18 cellular contexts compared by ENCODE assay signal in genomic region chr10:990808-991207, GRCh38. TPM values are rescaled to one million over a fixed set of nuclear protein-coding genes. Genes with fewer than 3 reads are reported as not detected.
A peak's percentile ranks its signal among the peaks of the same experiment; 100 is the strongest.
DNase-seq lines count a peak whose midpoint lies in the region; ATAC-seq, FAIRE-seq and TF ChIP-seq lines count a peak whose summit lies in the region.
"Had no signal": no experiment of that assay in that cellular context is flagged by ENCODE, and none has a peak within 500 bp of the region (broad histone marks: within the 10 kb centered on the region; RNA-seq: fewer than 3 reads in every experiment).

No MANE protein-coding gene starts in this region.

- no peaks in the 10 kb centered on the region for H3K9me3 ChIP-seq in small intestine (ENCODE audit: control insufficient read depth, low read depth)
- H3K9me3 ChIP-seq: transverse colon had no signal

- TF ChIP-seq CTCF in activated B cell treated with CpG ODN at 0.5 μM for 24 hours (IDR thresholded peaks at IDR 0.05) (no peak), type B pancreatic cell (conservative IDR thresholded peaks at IDR 0.05) (no peak)

- H3K4me3 ChIP-seq in small intestine (ENCODE audit: low read depth in 1 of 2, low read length in 2 of 2) = no peak overlapping the region
- H3K4me3 ChIP-seq: transverse colon had no signal

- H3K36me3 ChIP-seq in small intestine (ENCODE audit: control insufficient read depth in 2 of 2, insufficient read depth in 2 of 2, low read length in 2 of 2) = peaks cover 0 to 4% of the 10 kb centered on the region in 2 donors

- peaks cover 25% of the 10 kb centered on the region for H3K36me3 Mint-ChIP-seq in activated naive CD4-positive, alpha-beta T cell treated with anti-CD3 and anti-CD28 coated beads, Interleukin-2, amount 50 U/mL, for 24 hours
- H3K36me3 Mint-ChIP-seq in activated naive CD4-positive, alpha-beta T cell treated with anti-CD3 and anti-CD28 coated beads for 36 hours (ENCODE audit: low read depth) = peaks cover 53% of the 10 kb centered on the region
- peaks cover 56% of the 10 kb centered on the region for H3K36me3 Mint-ChIP-seq in activated B cell treated with CpG ODN at 0.5 μM for 24 hours (ENCODE audit: low read depth)
- H3K36me3 Mint-ChIP-seq in immature natural killer cell = peaks cover 7 to 15% (median 11%) of the 10 kb centered on the region in 3 donors
- H3K36me3 Mint-ChIP-seq in type B pancreatic cell = peaks cover 25% of the 10 kb centered on the region

- DNase-seq in activated naive CD4-positive, alpha-beta T cell treated with anti-CD3 and anti-CD28 coated beads for 36 hours = no peak
- DNase-seq in activated B cell treated with CpG ODN at 0.5 μM for 24 hours (no peak), immature natural killer cell (no peak), type B pancreatic cell (ENCODE audit: extremely low spot score, unreplicated experiment) (no peak), small intestine (no peak)
- DNase-seq: effector CD4-positive, alpha-beta T cell; NCI-H2029; NCI-H774; stimulated activated CD4-positive, alpha-beta T cell treated with anti-CD3 and anti-CD28 coated beads, Interleukin-15, amount 100 ng/mL, for 24 hours; T-helper 9 cell; transverse colon had no signal

- FAIRE-seq in small intestine (lab: Jason Lieb, UNC) = no peak

- H3K27me3 ChIP-seq in small intestine (ENCODE audit: control insufficient read depth in 2 of 2, insufficient read depth in 2 of 2, low read length in 2 of 2) = no peaks in the 10 kb centered on the region
- H3K27me3 ChIP-seq: transverse colon had no signal

- H3K9me3 Mint-ChIP-seq in activated naive CD4-positive, alpha-beta T cell treated with anti-CD3 and anti-CD28 coated beads, Interleukin-2, amount 50 U/mL, for 24 hours = no peaks in the 10 kb centered on the region
- no peaks in the 10 kb centered on the region for H3K9me3 Mint-ChIP-seq in activated naive CD4-positive, alpha-beta T cell treated with anti-CD3 and anti-CD28 coated beads for 36 hours
- H3K9me3 Mint-ChIP-seq in activated B cell treated with CpG ODN at 0.5 μM for 24 hours (no peaks in the 10 kb centered on the region), immature natural killer cell (no peaks in the 10 kb centered on the region), type B pancreatic cell (no peaks in the 10 kb centered on the region)

- H3K27ac ChIP-seq in small intestine (ENCODE audit: low read depth in 1 of 2, low read length in 1 of 2) = no peak overlapping the region
- H3K27ac ChIP-seq: parathyroid adenoma, transverse colon had no signal

- peaks cover 40% of the 10 kb centered on the region for H3K4me1 Mint-ChIP-seq in activated naive CD4-positive, alpha-beta T cell treated with anti-CD3 and anti-CD28 coated beads, Interleukin-2, amount 50 U/mL, for 24 hours
- peaks cover 37% of the 10 kb centered on the region for H3K4me1 Mint-ChIP-seq in activated naive CD4-positive, alpha-beta T cell treated with anti-CD3 and anti-CD28 coated beads for 36 hours (ENCODE audit: low read depth)
- H3K4me1 Mint-ChIP-seq in activated B cell treated with CpG ODN at 0.5 μM for 24 hours (peaks cover 49% of the 10 kb centered on the region), immature natural killer cell (peaks cover 42 to 47% of the 10 kb centered on the region in 2 donors), type B pancreatic cell (ENCODE audit: unreplicated experiment) (peaks cover 20% of the 10 kb centered on the region)

- H3K4me3 Mint-ChIP-seq in activated naive CD4-positive, alpha-beta T cell treated with anti-CD3 and anti-CD28 coated beads, Interleukin-2, amount 50 U/mL, for 24 hours = peak overlapping the region; percentile 94
- no peak overlapping the region for H3K4me3 Mint-ChIP-seq in activated naive CD4-positive, alpha-beta T cell treated with anti-CD3 and anti-CD28 coated beads for 36 hours
- H3K4me3 Mint-ChIP-seq in activated B cell treated with CpG ODN at 0.5 μM for 24 hours (peak overlapping the region; percentile 15), immature natural killer cell (peak overlapping the region in 3 of 5 donors; percentile 6 to 47 (median 10)), type B pancreatic cell (peak overlapping the region; percentile 66)

- H3K4me1 ChIP-seq in small intestine (ENCODE audit: control insufficient read depth in 2 of 2, insufficient read depth in 1 of 2, low read depth in 1 of 2, low read length in 1 of 2) = peaks cover 0 to 15% of the 10 kb centered on the region in 2 donors

- CTCF ChIA-PET in activated naive CD4-positive, alpha-beta T cell treated with anti-CD3 and anti-CD28 coated beads for 36 hours (lab: Charles Lee) = no interaction called here
- CTCF ChIA-PET in activated B cell treated with CpG ODN at 0.5 μM for 24 hours (lab: Charles Lee) = no interaction called here

- POLR2A ChIA-PET in activated B cell treated with CpG ODN at 0.5 μM for 24 hours (lab: Charles Lee) = no interaction called here

- no peak for ATAC-seq in activated B cell treated with CpG ODN at 0.5 μM for 24 hours (ENCODE audit: low read depth)
- ATAC-seq in GM18909 (IDR thresholded peaks at IDR 0.05; ENCODE audit: poor library complexity, unreplicated experiment) = no peak
- ATAC-seq in GM21825 (IDR thresholded peaks at IDR 0.05; ENCODE audit: unreplicated experiment) = no peak

- no peak overlapping the region for H3K27ac Mint-ChIP-seq in activated naive CD4-positive, alpha-beta T cell treated with anti-CD3 and anti-CD28 coated beads, Interleukin-2, amount 50 U/mL, for 24 hours
- H3K27ac Mint-ChIP-seq in activated naive CD4-positive, alpha-beta T cell treated with anti-CD3 and anti-CD28 coated beads for 36 hours = no peak overlapping the region
- H3K27ac Mint-ChIP-seq in activated B cell treated with CpG ODN at 0.5 μM for 24 hours (peak overlapping the region; percentile 12), immature natural killer cell (peak overlapping the region in 4 of 6 donors; percentile 7 to 49 (median 32)), type B pancreatic cell (peak overlapping the region; percentile 70)

- no peaks in the 10 kb centered on the region for H3K27me3 Mint-ChIP-seq in activated naive CD4-positive, alpha-beta T cell treated with anti-CD3 and anti-CD28 coated beads, Interleukin-2, amount 50 U/mL, for 24 hours
- H3K27me3 Mint-ChIP-seq in activated naive CD4-positive, alpha-beta T cell treated with anti-CD3 and anti-CD28 coated beads for 36 hours (ENCODE audit: low read depth) = no peaks in the 10 kb centered on the region
- H3K27me3 Mint-ChIP-seq in activated B cell treated with CpG ODN at 0.5 μM for 24 hours = no peaks in the 10 kb centered on the region
- H3K27me3 Mint-ChIP-seq in immature natural killer cell (ENCODE audit: low read depth in 3 of 3) = peaks cover 4 to 23% (median 6%) of the 10 kb centered on the region in 3 donors
- H3K27me3 Mint-ChIP-seq in type B pancreatic cell = no peaks in the 10 kb centered on the region

- 90 to 98% (median 95%) methylated on average over 6 of the region's 6 CpGs for WGBS in small intestine, 3 donors

- intact Hi-C loops in activated naive CD4-positive, alpha-beta T cell treated with anti-CD3 and anti-CD28 coated beads for 36 hours (cut with micrococcal nuclease) = no loop called here
- intact Hi-C loops in activated B cell treated with CpG ODN at 0.5 μM for 24 hours (cut with micrococcal nuclease) = no loop called here

RNA-seq across cellular contexts. Expression of gene GTPBP4, which starts 2.6 kb away (rescaled TPM):
- total RNA-seq in activated naive CD4-positive, alpha-beta T cell treated with anti-CD3 and anti-CD28 coated beads for 36 hours = 10 to 100 TPM; 98.3 to 98.9 TPM
- total RNA-seq in activated B cell treated with CpG ODN at 0.5 μM for 24 hours (68.0 and 73.8 TPM in 2 replicates), type B pancreatic cell (ENCODE audit: low replicate concordance) (57.8 and 65.9 TPM in 2 replicates)
- polyA plus RNA-seq in immature natural killer cell (10 to 100 TPM; 10.5 to 22.5 (median 18.3) TPM), small intestine (10 to 100 TPM; 16.8 to 32.3 (median 27.8) TPM)

RNA-seq across cellular contexts. Expression of gene IDI2, which starts 34.9 kb away (rescaled TPM):
- not detected for total RNA-seq in activated naive CD4-positive, alpha-beta T cell treated with anti-CD3 and anti-CD28 coated beads for 36 hours
- not detected in 2 replicates for total RNA-seq in activated B cell treated with CpG ODN at 0.5 μM for 24 hours
- under 1 TPM in 1 of 3 donors, not detected in 2; 0.19 TPM for polyA plus RNA-seq in immature natural killer cell
- not detected in 2 replicates for total RNA-seq in type B pancreatic cell (ENCODE audit: low replicate concordance)
- under 1 TPM in 1 of 3 donors, not detected in 2; 0.03 TPM for polyA plus RNA-seq in small intestine
- total RNA-seq: Daoy, fibroblast of villous mesenchyme, LHCN-M2, transverse colon had no signal

RNA-seq across cellular contexts. Expression of gene IDI1, which starts 58.1 kb away (rescaled TPM):
- total RNA-seq in activated naive CD4-positive, alpha-beta T cell treated with anti-CD3 and anti-CD28 coated beads for 36 hours = 10 to 100 TPM; 68.2 to 68.5 TPM
- total RNA-seq in activated B cell treated with CpG ODN at 0.5 μM for 24 hours (75.8 and 79.8 TPM in 2 replicates), type B pancreatic cell (ENCODE audit: low replicate concordance) (45.2 and 54.1 TPM in 2 replicates)
- polyA plus RNA-seq in immature natural killer cell (100 to 1,000 TPM in 1 of 3 donors, 10 to 100 TPM in 2; 62.3 to 113 (median 95.9) TPM), small intestine (10 to 100 TPM; 37.8 to 79.5 (median 44.7) TPM)

RNA-seq across cellular contexts. Expression of gene LARP4B, which starts 59.3 kb away (rescaled TPM):
- total RNA-seq in activated naive CD4-positive, alpha-beta T cell treated with anti-CD3 and anti-CD28 coated beads for 36 hours = 10 to 100 TPM; 66.7 to 69.3 TPM
- total RNA-seq in activated B cell treated with CpG ODN at 0.5 μM for 24 hours (98.2 and 103 TPM in 2 replicates), type B pancreatic cell (ENCODE audit: low replicate concordance) (82.1 and 96.4 TPM in 2 replicates)
- polyA plus RNA-seq in immature natural killer cell (10 to 100 TPM in 2 of 3 donors, 1 to 10 TPM in 1; 4.7 to 35.8 (median 13.3) TPM), small intestine (10 to 100 TPM; 12.4 to 23.4 (median 19.0) TPM)

Comparison
In these comparisons a context has a peak if more than half of its experiments do, and no peak if none do; other contexts are left out.
1. H3K27ac Mint-ChIP-seq: peak in activated B cell treated with CpG ODN at 0.5 μM for 24 hours (single experiment), immature natural killer cell (4 of 6) and type B pancreatic cell (single experiment); none in activated naive CD4-positive, alpha-beta T cell treated with anti-CD3 and anti-CD28 coated beads, Interleukin-2, amount 50 U/mL, for 24 hours (single experiment) and activated naive CD4-positive, alpha-beta T cell treated with anti-CD3 and anti-CD28 coated beads for 36 hours (single experiment).